ENCODE assay signal across 34 cellular contexts in genomic region chr6:10681795-10682194, GRCh38. TPM values are rescaled to one million over a fixed set of nuclear protein-coding genes. Genes with fewer than 3 reads are reported as not detected.
"Had no signal": no experiment of that assay in that cellular context is flagged by ENCODE, and none has a peak within 500 bp of the region (broad histone marks: within the 10 kb centered on the region; RNA-seq: fewer than 3 reads in every experiment).

No MANE protein-coding gene starts in this region.

- H3K27me3 Mint-ChIP-seq: activated CD4-positive, alpha-beta T cell treated with anti-CD3 and anti-CD28 coated beads, Interleukin-2, amount 10 ng/mL, durations not matched to agents 24 days and 14 days; activated naive CD8-positive, alpha-beta T cell treated with anti-CD3 and anti-CD28 coated beads, Interleukin-2, amount 10 ng/mL, durations not matched to agents 7 days and 5 days had no signal

- H3K4me1 ChIP-seq: adrenal gland, body of pancreas, breast epithelium, Peyer's patch had no signal

- H3K4me3 ChIP-seq: adrenal gland, body of pancreas, breast epithelium, Peyer's patch had no signal

- ATAC-seq: activated T-cell treated with anti-CD3 and anti-CD28 coated beads, Interleukin-2, amount 50 U/mL, for 4 hours; body of pancreas; PC-3; SK-N-SH treated with all-trans-retinoic acid at 6 μM for 48 hours had no signal

- H3K36me3 ChIP-seq: adrenal gland, breast epithelium, Peyer's patch had no signal

- H3K27ac ChIP-seq: adrenal gland, body of pancreas, breast epithelium, Peyer's patch, VCaP had no signal

- DNase-seq: activated B cell treated with CpG ODN at 0.5 μM for 24 hours; activated CD4-positive, alpha-beta T cell treated with anti-CD3 and anti-CD28 coated beads, Interleukin-2, amount 10 ng/mL, durations not matched to agents 24 days and 14 days; activated CD4-positive, alpha-beta T cell treated with anti-CD3 and anti-CD28 coated beads, Interleukin-2, amount 50 U/mL, for 48 hours; activated CD4-positive, CD25-positive, alpha-beta regulatory T cell treated with anti-CD3 and anti-CD28 coated beads, Interleukin-2, amount 50 U/mL, for 72 hours; activated CD8-positive, alpha-beta T cell treated with anti-CD3 and anti-CD28 coated beads, Interleukin-2, amount 10 ng/mL, durations not matched to agents 7 days and 5 days; activated effector memory CD4-positive, alpha-beta T cell treated with Interleukin-2 at 50 U/mL for 16 hours; activated naive CD4-positive, alpha-beta T cell; activated naive CD4-positive, alpha-beta T cell treated with anti-CD3 and anti-CD28 coated beads, Interleukin-2, amount 50 U/mL, for 16 hours; activated naive CD8-positive, alpha-beta T cell treated with anti-CD3 and anti-CD28 coated beads, Interleukin-2, amount 10 ng/mL, durations not matched to agents 7 days and 5 days; activated T-cell treated with anti-CD3 and anti-CD28 coated beads, Interleukin-2, amount 50 U/mL, for 4 hours; adrenal gland; body of pancreas; central memory CD4-positive, alpha-beta T cell; NCI-H1092 treated with DMSO at 0.1 percent for 48 hours; NCI-H1417; NCI-H146; NCI-H187; NCI-H2029 treated with DMSO at 0.1 percent for 48 hours; NCI-H2107; NCI-H2171; NCI-H510A; NCI-H526; NCI-H748 treated with DMSO at 0.1 percent for 48 hours; NK-92 treated with Interleukin-12 subunit alpha and Interleukin-12 subunit beta, amount 100 ng/mL, for 24 hours; PC-3; Peyer's patch; RPMI8226; SIG-M5; SW 1271; T-helper 1 cell; T-helper 9 cell had no signal

- H3K27me3 ChIP-seq: adrenal gland, body of pancreas, breast epithelium, Peyer's patch had no signal

- H3K9me3 ChIP-seq: adrenal gland, body of pancreas, breast epithelium, Peyer's patch had no signal

- H3K27ac Mint-ChIP-seq: activated B cell treated with CpG ODN at 0.5 μM for 24 hours had no signal

- H3K4me3 Mint-ChIP-seq: activated B cell treated with CpG ODN at 0.5 μM for 24 hours; activated CD4-positive, alpha-beta T cell treated with anti-CD3 and anti-CD28 coated beads, Interleukin-2, amount 10 ng/mL, durations not matched to agents 24 days and 14 days; activated CD8-positive, alpha-beta T cell treated with anti-CD3 and anti-CD28 coated beads, Interleukin-2, amount 10 ng/mL, durations not matched to agents 7 days and 5 days; activated T-cell treated with anti-CD3 and anti-CD28 coated beads, Interleukin-2, amount 50 U/mL, for 4 hours had no signal

- H3K9me3 Mint-ChIP-seq: activated B cell treated with CpG ODN at 0.5 μM for 24 hours; activated T-cell treated with anti-CD3 and anti-CD28 coated beads, Interleukin-2, amount 50 U/mL, for 4 hours had no signal

RNA-seq across cellular contexts. Expression of gene C6orf52, which starts 12.6 kb away (rescaled TPM):
- total RNA-seq: body of pancreas, Peyer's patch had no signal
